Comparison of ENCODE assay signal across 23 cellular contexts in the genomic region with DNA sequence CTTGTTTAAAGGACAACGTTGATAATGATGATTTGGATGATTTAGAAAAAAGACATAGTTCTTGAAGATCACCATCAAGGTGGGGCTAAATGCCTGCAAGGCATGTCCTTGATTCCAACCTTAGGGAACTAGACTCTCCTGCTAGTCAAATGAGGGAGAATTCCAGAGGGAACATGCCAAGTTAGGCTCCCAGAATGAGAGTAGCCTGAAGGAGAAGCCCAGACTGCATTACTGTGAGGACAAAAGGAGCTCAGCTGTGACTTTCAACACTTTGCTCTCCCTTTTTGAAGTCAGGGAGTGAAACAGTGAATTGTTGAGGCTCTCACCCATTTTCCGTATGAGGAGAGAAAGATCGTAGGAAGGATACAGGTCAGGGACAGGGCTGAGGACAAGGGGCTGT.
"Had no signal": no experiment of that assay in that cellular context is flagged by ENCODE, and none has a peak within 500 bp of the region (broad histone marks: within the 10 kb centered on the region; RNA-seq: fewer than 3 reads in every experiment).

No MANE protein-coding gene starts in this region.

- DNase-seq: effector memory CD8-positive, alpha-beta T cell; gastrocnemius medialis; heart right ventricle; hypothalamus; immature natural killer cell; kidney; left cardiac atrium; left ventricle myocardium inferior; lower lobe of right lung; naive B cell; posterior cingulate gyrus; sigmoid colon; stimulated activated CD4-positive, alpha-beta T cell treated with anti-CD3 and anti-CD28 coated beads, Interleukin-12 subunit alpha, Interleukin-12 subunit beta, amount 100 ng/mL, for 4 hours; stimulated activated CD4-positive, alpha-beta T cell treated with anti-CD3 and anti-CD28 coated beads, Interleukin-2, amount 100 ng/mL, for 48 hours; stimulated activated naive CD8-positive, alpha-beta T cell treated with anti-CD3 and anti-CD28 coated beads, Interleukin-15, Interleukin-2, amounts not matched to agents 100 U/mL and 50 U/mL, for 24 hours; tibial artery; upper lobe of right lung had no signal

- H3K27ac Mint-ChIP-seq: effector memory CD8-positive, alpha-beta T cell; immature natural killer cell; memory B cell had no signal

- H3K36me3 ChIP-seq: esophagus muscularis mucosa, gastrocnemius medialis, heart right ventricle, left ventricle myocardium inferior, lower lobe of right lung, neutrophil, sigmoid colon, tibial artery, upper lobe of right lung had no signal

- H3K9me3 Mint-ChIP-seq: memory B cell had no signal

- H3K27ac ChIP-seq: epithelial cell of prostate, esophagus muscularis mucosa, gastrocnemius medialis, heart right ventricle, left ventricle myocardium inferior, lower lobe of right lung, neutrophil, sigmoid colon, skin epidermis, tibial artery, upper lobe of right lung had no signal

- H3K4me3 ChIP-seq: esophagus muscularis mucosa, gastrocnemius medialis, heart right ventricle, left ventricle myocardium inferior, lower lobe of right lung, sigmoid colon, skin epidermis, tibial artery, upper lobe of right lung had no signal

- H3K4me1 Mint-ChIP-seq: immature natural killer cell, memory B cell, naive B cell had no signal

- ATAC-seq: effector memory CD8-positive, alpha-beta T cell; gastrocnemius medialis; heart right ventricle; left cardiac atrium; lower lobe of right lung; stimulated activated naive CD8-positive, alpha-beta T cell treated with anti-CD3 and anti-CD28 coated beads, Interleukin-15, Interleukin-2, amounts not matched to agents 100 U/mL and 50 U/mL, for 24 hours; upper lobe of right lung had no signal

- H3K9me3 ChIP-seq: esophagus muscularis mucosa, gastrocnemius medialis, heart right ventricle, left ventricle myocardium inferior, lower lobe of right lung, neutrophil, sigmoid colon, tibial artery, upper lobe of right lung had no signal

- H3K36me3 Mint-ChIP-seq: memory B cell, naive B cell had no signal

- H3K4me3 Mint-ChIP-seq: effector memory CD8-positive, alpha-beta T cell; immature natural killer cell; memory B cell; naive B cell; nephron had no signal

- H3K4me1 ChIP-seq: esophagus muscularis mucosa, gastrocnemius medialis, left ventricle myocardium inferior, lower lobe of right lung, tibial artery, upper lobe of right lung had no signal

- H3K27me3 ChIP-seq: gastrocnemius medialis, heart right ventricle, neutrophil, sigmoid colon, upper lobe of right lung had no signal

- H3K27me3 Mint-ChIP-seq: effector memory CD8-positive, alpha-beta T cell; memory B cell; naive B cell had no signal

- FAIRE-seq: kidney had no signal
